In genomic region chr14:69090187-69090789, GRCh38 we compare ENCODE assay signal across 8 cellular contexts.
DNase-seq lines count a peak whose midpoint lies in the region; ATAC-seq and TF ChIP-seq lines count a peak whose summit lies in the region.

No MANE protein-coding gene starts in this region.

- no peak overlapping the region for H4K91ac ChIP-seq in H9 (ENCODE audit: insufficient read length, low read depth, low read length)

- no peak overlapping the region for H2BK20ac ChIP-seq in H9 (ENCODE audit: low read depth, low read length, poor library complexity, severe bottlenecking)

- H2BK120ac ChIP-seq in H9 (ENCODE audit: low read depth, low read length, poor library complexity, severe bottlenecking), result no peak overlapping the region

- H3K23me2 ChIP-seq in H9 (ENCODE audit: insufficient read length, low read depth, low read length, poor library complexity, severe bottlenecking), result no peaks in the 10 kb centered on the region

- peaks cover 33% of the 10 kb centered on the region for H3K36me3 ChIP-seq in SJCRH30
- H3K36me3 ChIP-seq in ovary, result no peaks in the 10 kb centered on the region

- no peaks in the 10 kb centered on the region for H3K9me3 ChIP-seq in H9 (ENCODE audit: control insufficient read depth, low read depth, low read length)
- no peaks in the 10 kb centered on the region for H3K9me3 ChIP-seq in SJCRH30 (replicated peaks)
- H3K9me3 ChIP-seq in ovary, result no peaks in the 10 kb centered on the region

- intact Hi-C loops in ovary (cut with DNase I) (loop anchor here in 2 of 4 donors (5.0 to 10.0 kb wide), 3 partner anchors 105 to 178 kb away; partner anchors contain the start of gene ACTN1 (in 1 of the 2)), posterior vena cava (cut with DNase I) (loop anchor here in 1 of 2 donors (2.0 to 10.0 kb wide), 2 partner anchors 49 to 175 kb away; no protein-coding TSS in a partner anchor)

- H3K4me1 ChIP-seq in H9 (ENCODE audit: insufficient read depth, low read length) (no peaks in the 10 kb centered on the region), SJCRH30 (peaks cover 25% of the 10 kb centered on the region), ovary (ENCODE audit: insufficient read depth) (no peaks in the 10 kb centered on the region)

- TF ChIP-seq EP300 in ovary (IDR thresholded peaks at IDR 0.05), result no peak

- DNase-seq in COLO668 (lab: John Stamatoyannopoulos, UW; ENCODE audit: unreplicated experiment) (peak; percentile 41), H9 (peak; percentile 40), SJCRH30 (peak; percentile 6 to 41), endothelial cell (ENCODE audit: low spot score) (peak; percentile 15), ovary (no peak), posterior vena cava (ENCODE audit: low spot score) (no peak), ureter (ENCODE audit: low spot score) (no peak)

- H3K9me3 Mint-ChIP-seq in H9 (no peaks in the 10 kb centered on the region), endothelial cell (ENCODE audit: unreplicated experiment) (no peaks in the 10 kb centered on the region)

- no peak overlapping the region for H3K23ac ChIP-seq in H9 (ENCODE audit: insufficient read length, low read depth, low read length)

- no peak overlapping the region for H2AK5ac ChIP-seq in H9 (ENCODE audit: insufficient read length, low read length)

- no peak overlapping the region for H3K27ac ChIP-seq in H9 (ENCODE audit: insufficient read length, low read depth, low read length)
- H3K27ac ChIP-seq in SJCRH30, result no peak overlapping the region
- H3K27ac ChIP-seq in ovary, result no peak overlapping the region

- H3K4ac ChIP-seq in H9 (ENCODE audit: low read depth, low read length), result no peak overlapping the region

- H3K4me1 Mint-ChIP-seq in H9 (peaks cover 18 to 21% of the 10 kb centered on the region in 2 experiments), endothelial cell (ENCODE audit: unreplicated experiment) (peaks cover 43% of the 10 kb centered on the region)

- H3K36me3 Mint-ChIP-seq in H9 (ENCODE audit: insufficient read depth in 1 of 3, low read depth in 3 of 3) (peaks cover 5 to 8% (median 7%) of the 10 kb centered on the region in 3 experiments; a peak in 5 of 7 replicates), endothelial cell (ENCODE audit: low read depth, unreplicated experiment) (peaks cover 26% of the 10 kb centered on the region)

- no peak overlapping the region for H3K18ac ChIP-seq in H9 (ENCODE audit: insufficient read length, low read depth, low read length)

- H3K4me3 Mint-ChIP-seq in H9, result no peak overlapping the region
- no peak overlapping the region for H3K4me3 Mint-ChIP-seq in endothelial cell (ENCODE audit: unreplicated experiment)

- H4K20me1 ChIP-seq in H9 (ENCODE audit: control insufficient read depth, insufficient read depth, insufficient read length), result no peaks in the 10 kb centered on the region

- H2BK5ac ChIP-seq in H9 (ENCODE audit: insufficient read length, low read length), result no peak overlapping the region

- H3K56ac ChIP-seq in H9 (ENCODE audit: insufficient read length, low read depth, low read length), result no peak overlapping the region

- H3K4me2 ChIP-seq in H9 (ENCODE audit: insufficient read depth, insufficient read length, low read length), result no peak overlapping the region

- peak; percentile 88 for TF ChIP-seq CTCF in H9 (conservative IDR thresholded peaks at IDR 0.05)
- TF ChIP-seq CTCF in endothelial cell (IDR thresholded peaks at IDR 0.05; ENCODE audit: unreplicated experiment), result peak; percentile 64
- peak in 2 of 3 donors; percentile 23 to 39 for TF ChIP-seq CTCF in ovary (IDR thresholded peaks at IDR 0.05)

- H3K27me3 ChIP-seq in H9 (ENCODE audit: insufficient read depth, low read length), result no peaks in the 10 kb centered on the region
- no peaks in the 10 kb centered on the region for H3K27me3 ChIP-seq in SJCRH30
- no peaks in the 10 kb centered on the region for H3K27me3 ChIP-seq in ovary

- no peak overlapping the region for H2BK12ac ChIP-seq in H9 (ENCODE audit: insufficient read length, low read depth, low read length)

- no peak overlapping the region for H2AFZ ChIP-seq in H9 (ENCODE audit: low read length)

- H4K8ac ChIP-seq in H9 (replicated peaks; ENCODE audit: insufficient read length, low read depth, low read length), result no peak overlapping the region

- H3K27ac Mint-ChIP-seq in H9, result no peak overlapping the region
- no peak overlapping the region for H3K27ac Mint-ChIP-seq in endothelial cell (ENCODE audit: unreplicated experiment)

- H2BK15ac ChIP-seq in H9 (ENCODE audit: low read depth, low read length), result no peak overlapping the region

- H3T11ph ChIP-seq in H9 (ENCODE audit: low read length), result no peak overlapping the region

- H3K4me3 ChIP-seq in SJCRH30 (no peak overlapping the region), ovary (no peak overlapping the region)

- H3K79me2 ChIP-seq in H9 (ENCODE audit: insufficient read depth, low read length), result no peaks in the 10 kb centered on the region

- H3K14ac ChIP-seq in H9 (ENCODE audit: insufficient read depth, low read length), result no peak overlapping the region

- no peaks in the 10 kb centered on the region for H3K79me1 ChIP-seq in H9 (ENCODE audit: insufficient read depth, low read depth, low read length, poor library complexity, severe bottlenecking)

- WGBS in H9 (ENCODE audit: extremely low coverage, insufficient read length, low lambda C conversion rate), result no CpG with 5 or more reads among the region's 4 CpGs
- WGBS in ovary, 3 donors, result 79 to 84% (median 81%) methylated on average over 4 of the region's 4 CpGs

- H4K5ac ChIP-seq in H9 (ENCODE audit: insufficient read length, low read depth, low read length), result no peak overlapping the region

- no peaks in the 10 kb centered on the region for H3K27me3 Mint-ChIP-seq in H9 (ENCODE audit: low read depth)
- H3K27me3 Mint-ChIP-seq in endothelial cell (ENCODE audit: unreplicated experiment), result peaks cover 1% of the 10 kb centered on the region

- no peak for TF ChIP-seq POLR2A in ovary (IDR thresholded peaks at IDR 0.05)

- H3K9ac ChIP-seq in H9 (ENCODE audit: extremely low read depth, insufficient read length, low read length), result no peak overlapping the region

- ATAC-seq in GM19397 (IDR thresholded peaks at IDR 0.05; ENCODE audit: unreplicated experiment), result no peak

Comparison
In these comparisons a context has a peak if more than half of its experiments do, and no peak if none do; other contexts are left out.
1. DNase-seq: peak in COLO668 (single experiment), H9 (single experiment), SJCRH30 (2 of 2) and endothelial cell (single experiment); none in ovary (0 of 5), posterior vena cava (single experiment) and ureter (single experiment).
2. CTCF ChIP-seq: peak in every context shown above with its lines; median percentile 88 in H9; 64 in endothelial cell; 31 in ovary.